In the genomic region with DNA sequence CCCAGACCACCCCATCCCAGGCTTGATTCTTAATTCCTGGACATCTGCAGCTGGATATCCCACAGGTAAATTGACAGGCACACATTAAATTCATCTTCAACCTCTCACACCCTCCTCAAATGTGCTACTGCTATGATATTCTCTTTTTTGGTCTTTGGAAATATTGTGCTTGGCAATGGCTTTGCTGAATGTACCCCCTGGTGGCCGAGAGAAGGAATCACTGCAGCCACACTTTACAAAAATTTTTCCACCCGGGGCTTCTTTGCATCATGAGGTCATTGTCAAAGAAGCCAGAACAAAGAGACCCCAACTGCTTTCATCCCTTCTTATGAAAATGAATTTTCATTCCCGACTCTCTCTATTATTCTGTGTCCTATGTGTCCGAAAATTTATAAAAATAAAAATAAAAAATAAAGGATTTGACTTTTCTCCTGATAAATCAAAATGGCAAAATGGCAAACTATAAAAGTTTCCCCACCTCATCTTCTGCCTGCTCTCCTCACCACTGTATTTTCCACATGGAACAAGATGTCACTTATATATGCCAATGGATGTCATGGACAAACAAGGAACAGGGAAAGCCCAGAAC, we compare ENCODE assay signal across 9 cellular contexts. TPM values are rescaled to one million over a fixed set of nuclear protein-coding genes. Genes with fewer than 3 reads are reported as not detected.
A peak's percentile ranks its signal among the peaks of the same experiment; 100 is the strongest.
DNase-seq lines count a peak whose midpoint lies in the region; ATAC-seq and TF ChIP-seq lines count a peak whose summit lies in the region.
"Had no signal": no experiment of that assay in that cellular context is flagged by ENCODE, and none has a peak within 500 bp of the region (broad histone marks: within the 10 kb centered on the region; RNA-seq: fewer than 3 reads in every experiment).

No MANE protein-coding gene starts in this region.

- H4K8ac ChIP-seq in H9 (replicated peaks; ENCODE audit: insufficient read length, low read depth, low read length), result no peak overlapping the region

- no peak overlapping the region for H3K56ac ChIP-seq in H9 (ENCODE audit: insufficient read length, low read depth, low read length)

- H3K4me2 ChIP-seq in H9 (ENCODE audit: insufficient read depth, insufficient read length, low read length), result no peak overlapping the region
- H3K4me2 ChIP-seq: BLaER1 had no signal

- no peaks in the 10 kb centered on the region for H3K4me1 ChIP-seq in H9 (ENCODE audit: insufficient read depth, low read length)
- H3K4me1 ChIP-seq: BLaER1 had no signal

- H3K4me3 Mint-ChIP-seq in H9 (no peak overlapping the region), nephron progenitor cell (no peak overlapping the region)

- H3K4ac ChIP-seq in H9 (ENCODE audit: low read depth, low read length), result no peak overlapping the region

- no peak overlapping the region for H4K5ac ChIP-seq in H9 (ENCODE audit: insufficient read length, low read depth, low read length)

- WGBS in H9 (ENCODE audit: extremely low coverage, insufficient read length, low lambda C conversion rate), result no CpG with 5 or more reads among the region's 4 CpGs

- H2AK5ac ChIP-seq in H9 (ENCODE audit: insufficient read length, low read length), result no peak overlapping the region

- H3K18ac ChIP-seq in H9 (ENCODE audit: insufficient read length, low read depth, low read length), result no peak overlapping the region

- H3K9me3 Mint-ChIP-seq in H9 (no peaks in the 10 kb centered on the region), nephron progenitor cell (no peaks in the 10 kb centered on the region)

- H2BK15ac ChIP-seq in H9 (ENCODE audit: low read depth, low read length), result no peak overlapping the region

- peaks cover 31 to 34% of the 10 kb centered on the region in 2 experiments for H3K4me1 Mint-ChIP-seq in H9
- peaks cover 19% of the 10 kb centered on the region for H3K4me1 Mint-ChIP-seq in nephron progenitor cell

- no peak overlapping the region for H4K91ac ChIP-seq in H9 (ENCODE audit: insufficient read length, low read depth, low read length)

- no peaks in the 10 kb centered on the region for H4K20me1 ChIP-seq in H9 (ENCODE audit: control insufficient read depth, insufficient read depth, insufficient read length)
- H4K20me1 ChIP-seq: BLaER1 had no signal

- no peak overlapping the region for H2BK120ac ChIP-seq in H9 (ENCODE audit: low read depth, low read length, poor library complexity, severe bottlenecking)

- no peaks in the 10 kb centered on the region for H3K36me3 Mint-ChIP-seq in H9 (ENCODE audit: insufficient read depth in 1 of 3, low read depth in 3 of 3)
- no peaks in the 10 kb centered on the region for H3K36me3 Mint-ChIP-seq in nephron progenitor cell (ENCODE audit: low read depth)

- TF ChIP-seq CTCF in H9 (conservative IDR thresholded peaks at IDR 0.05) (peak; percentile 84), nephron progenitor cell (IDR thresholded peaks at IDR 0.05) (peak; percentile 84)

- no peak overlapping the region for H3K27ac ChIP-seq in H9 (ENCODE audit: insufficient read length, low read depth, low read length)
- H3K27ac ChIP-seq: BLaER1 had no signal

- H3K27ac Mint-ChIP-seq in H9, result peak overlapping the region in 2 of 3 experiments; percentile 2 to 79; a peak in 3 of 7 replicates
- H3K27ac Mint-ChIP-seq in nephron progenitor cell, result no peak overlapping the region

- H2BK5ac ChIP-seq in H9 (ENCODE audit: insufficient read length, low read length), result no peak overlapping the region

- peak overlapping the region; percentile 91 for H2AFZ ChIP-seq in H9 (ENCODE audit: low read length)

- H3K79me1 ChIP-seq in H9 (ENCODE audit: insufficient read depth, low read depth, low read length, poor library complexity, severe bottlenecking), result no peaks in the 10 kb centered on the region

- no peak overlapping the region for H2BK12ac ChIP-seq in H9 (ENCODE audit: insufficient read length, low read depth, low read length)

- peak; percentile 11 for DNase-seq in NCI-H1092 treated with DMSO at 0.1 percent for 48 hours (lab: John Stamatoyannopoulos, UW)
- no peak for DNase-seq in NCI-H1092 (lab: John Stamatoyannopoulos, UW)
- no peak for DNase-seq in H9
- DNase-seq in NCI-H69 (lab: John Stamatoyannopoulos, UW), result peak; percentile 25
- DNase-seq in dermis microvascular lymphatic vessel endothelial cell (ENCODE audit: low read depth in 2 of 2), result peak; percentile 3 to 42
- DNase-seq in nephron progenitor cell, result peak; percentile 24
- no peak for DNase-seq in T1000 (lab: John Stamatoyannopoulos, UW)

- H3K9me3 ChIP-seq in H9 (ENCODE audit: control insufficient read depth, low read depth, low read length), result no peaks in the 10 kb centered on the region
- H3K9me3 ChIP-seq: BLaER1 had no signal

- no peaks in the 10 kb centered on the region for H3K79me2 ChIP-seq in H9 (ENCODE audit: insufficient read depth, low read length)

- peaks cover 4% of the 10 kb centered on the region; the same call in 1 of the 2 replicates for H3K27me3 Mint-ChIP-seq in H9 (ENCODE audit: low read depth)
- H3K27me3 Mint-ChIP-seq in nephron progenitor cell (ENCODE audit: low read depth, poor library complexity), result peaks cover 3% of the 10 kb centered on the region

- H3K23me2 ChIP-seq in H9 (ENCODE audit: insufficient read length, low read depth, low read length, poor library complexity, severe bottlenecking), result no peaks in the 10 kb centered on the region

- no peak for ATAC-seq in GM21737 (IDR thresholded peaks at IDR 0.05; ENCODE audit: unreplicated experiment)

- H3K27me3 ChIP-seq in H9 (ENCODE audit: insufficient read depth, low read length), result no peaks in the 10 kb centered on the region; the same call in 1 of the 2 replicates
- H3K27me3 ChIP-seq: BLaER1 had no signal

- H3K9ac ChIP-seq in H9 (ENCODE audit: extremely low read depth, insufficient read length, low read length), result no peak overlapping the region
- H3K9ac ChIP-seq: BLaER1 had no signal

- H3K23ac ChIP-seq in H9 (ENCODE audit: insufficient read length, low read depth, low read length), result no peak overlapping the region

- no peak overlapping the region for H3K14ac ChIP-seq in H9 (ENCODE audit: insufficient read depth, low read length)

- no peak overlapping the region for H2BK20ac ChIP-seq in H9 (ENCODE audit: low read depth, low read length, poor library complexity, severe bottlenecking)

- H3T11ph ChIP-seq in H9 (ENCODE audit: low read length), result no peak overlapping the region

RNA-seq across cellular contexts. Expression of a gene that starts 15.0 kb away (rescaled TPM):
- total RNA-seq in H9 (2021) (44.5 and 48.0 TPM in 2 replicates), dermis microvascular lymphatic vessel endothelial cell (0.25 and 0.77 TPM in 2 replicates)

RNA-seq across cellular contexts. Expression of a gene that starts 17.9 kb away (rescaled TPM):
- 0.44 and 0.46 TPM in 2 replicates for total RNA-seq in H9 (2021)
- not detected in 2 replicates for total RNA-seq in dermis microvascular lymphatic vessel endothelial cell

Comparison
In these comparisons a context has a peak if more than half of its experiments do, and no peak if none do; other contexts are left out.
1. DNase-seq: peak in NCI-H1092 treated with DMSO at 0.1 percent for 48 hours (single experiment), NCI-H69 (single experiment), dermis microvascular lymphatic vessel endothelial cell (2 of 2) and nephron progenitor cell (single experiment); none in NCI-H1092 (single experiment), H9 (single experiment) and T1000 (single experiment).
2. RNA of a gene that starts 15.0 kb away (total RNA-seq): 44.5 to 48.0 TPM in H9; 0.25 to 0.77 TPM in dermis microvascular lymphatic vessel endothelial cell; every median in the first group is over 10 times any median in the second.